In the genomic region with DNA sequence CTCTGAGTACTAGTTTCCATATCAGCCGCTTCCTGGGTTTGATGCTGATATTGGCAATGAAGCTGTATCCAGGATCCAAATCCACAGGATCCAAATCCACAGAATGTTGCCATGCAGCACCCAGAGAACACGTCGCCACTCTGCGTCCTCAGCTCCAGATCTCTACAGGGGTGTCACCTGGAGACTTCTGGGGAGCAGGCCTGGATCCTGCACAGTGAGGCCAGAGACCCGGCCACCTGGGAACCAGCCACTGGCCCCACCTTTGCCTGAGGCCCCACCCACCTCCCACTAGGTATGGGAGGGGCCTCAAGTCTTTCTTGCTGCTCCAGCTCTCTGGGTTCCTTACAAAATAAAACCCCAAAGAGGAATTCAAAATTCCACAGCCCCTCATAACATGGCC, we compare ENCODE assay signal across 13 cellular contexts.
"Had no signal": no experiment of that assay in that cellular context is flagged by ENCODE, and none has a peak within 500 bp of the region (broad histone marks: within the 10 kb centered on the region; RNA-seq: fewer than 3 reads in every experiment).

No MANE protein-coding gene starts in this region.

- DNase-seq: activated CD4-positive, alpha-beta T cell treated with anti-CD3 and anti-CD28 coated beads for 48 hours; activated gamma-delta T cell treated with Interleukin-2 at 50 U/mL for 16 hours; activated naive CD8-positive, alpha-beta T cell treated with anti-CD3 and anti-CD28 coated beads, Interleukin-2, amount 10 ng/mL, durations not matched to agents 7 days and 5 days; activated T-cell treated with anti-CD3 and anti-CD28 coated beads, Interleukin-2, amount 50 U/mL, for 72 hours; anterior cingulate cortex; foreskin keratinocyte; T1000 had no signal

- ATAC-seq: activated T-cell treated with anti-CD3 and anti-CD28 coated beads, Interleukin-2, amount 50 U/mL, for 72 hours; foreskin keratinocyte; left lung; natural killer cell; T-cell had no signal

- H3K27ac ChIP-seq: breast epithelium, dorsolateral prefrontal cortex, foreskin keratinocyte, left lung, tibial artery had no signal

- H3K4me3 ChIP-seq: breast epithelium, dorsolateral prefrontal cortex, left lung, tibial artery had no signal

- H3K4me1 ChIP-seq: breast epithelium, foreskin keratinocyte, left lung, tibial artery had no signal

- H3K9me3 ChIP-seq: breast epithelium, tibial artery had no signal

- H3K27me3 ChIP-seq: breast epithelium, dorsolateral prefrontal cortex, foreskin keratinocyte, left lung, tibial artery had no signal

- H3K36me3 ChIP-seq: breast epithelium had no signal
